ENCODE assay signal across 12 cellular contexts in genomic region chr5:65334077-65334476, GRCh38.
DNase-seq lines count a peak whose midpoint lies in the region; FAIRE-seq and TF ChIP-seq lines count a peak whose summit lies in the region.
"Had no signal": no experiment of that assay in that cellular context is flagged by ENCODE, and none has a peak within 500 bp of the region (broad histone marks: within the 10 kb centered on the region; RNA-seq: fewer than 3 reads in every experiment).

No MANE protein-coding gene starts in this region.

- TF ChIP-seq POLR2A in GM12891 (IDR thresholded peaks at IDR 0.05; ENCODE audit: low read depth, low read length) = no peak

- H3K36me3 ChIP-seq in H7 (replicated peaks; ENCODE audit: control insufficient read depth, insufficient read depth, low read length) = no peaks in the 10 kb centered on the region
- H3K36me3 ChIP-seq: HAP-1, vagina had no signal

- no peak overlapping the region for H3K4me3 ChIP-seq in H7 (ENCODE audit: insufficient read depth, low read depth, low read length)
- H3K4me3 ChIP-seq: HAP-1, vagina had no signal

- no peak for TF ChIP-seq CTCF in GM20000 (IDR thresholded peaks at IDR 0.05; ENCODE audit: extremely low read depth, missing control alignments)

- no peak for FAIRE-seq in GM12891 (lab: Jason Lieb, UNC)
- FAIRE-seq: endothelial cell of umbilical vein had no signal

- H3K27me3 ChIP-seq in H7 (ENCODE audit: control insufficient read depth, insufficient read depth, low read length) = no peaks in the 10 kb centered on the region
- H3K27me3 ChIP-seq: vagina had no signal

- peak; percentile 4 for DNase-seq in H7
- peak; percentile 58 for DNase-seq in NCI-H2029 (lab: John Stamatoyannopoulos, UW)
- peak; percentile 89 for DNase-seq in RPMI8226
- DNase-seq in myocyte (ENCODE audit: low read depth) = peak; percentile 45
- DNase-seq in T-helper 1 cell = no peak
- DNase-seq in GM12891 (ENCODE audit: insufficient read length, low spot score) = no peak
- no peak for DNase-seq in islet precursor cell
- no peak for DNase-seq in GM20000 (ENCODE audit: low spot score)
- DNase-seq: CD4-positive, CD25-positive, alpha-beta regulatory T cell had no signal

TF ChIP-seq in GM12891, 5 proteins besides CTCF, POLR2A, EP300 and RAD21:
- TF ChIP-seq PAX5 (IDR thresholded peaks at IDR 0.05; ENCODE audit: insufficient read depth, low read length, severe bottlenecking) = no peak
- TF ChIP-seq POLR2AphosphoS5 (IDR thresholded peaks at IDR 0.05; ENCODE audit: low read depth, low read length) = no peak
- TF ChIP-seq TAF1 (IDR thresholded peaks at IDR 0.05; ENCODE audit: low read depth, low read length) = no peak
- no peak for TF ChIP-seq POU2F2 (IDR thresholded peaks at IDR 0.05; ENCODE audit: low read depth, low read length)
- no peak for TF ChIP-seq SPI1 (IDR thresholded peaks at IDR 0.05; ENCODE audit: low read depth, low read length)

Comparison
In these comparisons a context has a peak if more than half of its experiments do, and no peak if none do; other contexts are left out.
1. DNase-seq: peak in H7 (single experiment), NCI-H2029 (single experiment), RPMI8226 (single experiment) and myocyte (single experiment); none in T-helper 1 cell (0 of 5), GM12891 (single experiment), islet precursor cell (single experiment) and GM20000 (single experiment).